Comparison of ENCODE assay signal across 8 cellular contexts in the genomic region with DNA sequence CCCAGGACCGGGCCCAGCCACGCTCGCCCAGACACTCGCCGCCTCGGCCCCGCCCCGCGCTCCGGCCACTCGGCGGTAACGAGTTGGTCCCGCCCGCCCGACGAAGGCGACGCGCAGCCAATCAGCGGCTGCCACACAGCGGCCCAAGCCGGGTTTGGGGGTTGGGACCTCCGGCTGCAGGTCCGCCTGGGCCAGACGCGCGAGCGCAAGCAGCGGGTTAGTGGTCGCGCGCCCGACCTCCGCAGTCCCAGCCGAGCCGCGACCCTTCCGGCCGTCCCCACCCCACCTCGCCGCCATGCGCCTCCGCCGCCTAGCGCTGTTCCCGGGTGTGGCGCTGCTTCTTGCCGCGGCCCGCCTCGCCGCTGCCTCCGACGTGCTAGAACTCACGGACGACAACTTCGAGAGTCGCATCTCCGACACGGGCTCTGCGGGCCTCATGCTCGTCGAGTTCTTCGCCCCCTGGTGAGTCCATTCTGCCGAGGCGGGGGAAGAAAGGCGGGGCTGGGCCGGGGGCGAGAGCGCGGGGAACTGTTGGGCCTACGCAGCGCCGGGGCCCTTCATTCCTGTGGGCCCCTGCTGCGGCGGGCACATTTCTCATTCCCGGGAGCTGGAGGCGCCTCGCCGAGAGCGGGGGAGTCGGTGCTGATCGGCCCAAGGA. TPM values are rescaled to one million over a fixed set of nuclear protein-coding genes. Genes with fewer than 3 reads are reported as not detected.
DNase-seq lines count a peak whose midpoint lies in the region; ATAC-seq and TF ChIP-seq lines count a peak whose summit lies in the region.
"Not testable (repeated sequence)": the region's sequence is repeated elsewhere in the genome, so short reads cannot be mapped to it uniquely, and the experiment has no call there.

PDIA3 (plus strand) TSS at position 194 of the 658 bp plus-strand sequence; CDS start at position 296, 102 bp downstream.

- not testable (repeated sequence) for TF ChIP-seq CTCF in AG09319 (IDR thresholded peaks at IDR 0.05; ENCODE audit: low read depth, low read length)

- ATAC-seq in GM19035 (IDR thresholded peaks at IDR 0.05; ENCODE audit: unreplicated experiment), result peak; percentile 72
- ATAC-seq in HG03280 (IDR thresholded peaks at IDR 0.05; ENCODE audit: unreplicated experiment), result peak; percentile 79

- peak; percentile 70 for DNase-seq in AG09319 (ENCODE audit: extremely low read depth, low read depth)
- peak; percentile 84 for DNase-seq in NCI-H460 (ENCODE audit: extremely low read depth, low read depth)
- peak; percentile 72 to 85 for DNase-seq in activated CD4-positive, alpha-beta T cell treated with anti-CD3 and anti-CD28 coated beads for 24 hours (ENCODE audit: low read depth in 2 of 2)
- DNase-seq in cerebellar nuclear complex (lab: John Stamatoyannopoulos, UW), result peak; percentile 18 to 69
- peak; percentile 98 for DNase-seq in islet precursor cell
- DNase-seq in stimulated activated CD4-positive, alpha-beta T cell treated with anti-CD3 and anti-CD28 coated beads, Interleukin-12 subunit alpha, Interleukin-12 subunit beta, amount 100 ng/mL, for 24 hours (ENCODE audit: low read depth in 2 of 2), result peak; percentile 78 to 90

RNA-seq across cellular contexts. Expression of gene PDIA3, which starts in this region (rescaled TPM):
- total RNA-seq in NCI-H460 (2014; rRNA removed; shearing (Covaris generic)), result 290 and 370 TPM in 2 replicates
- 289 and 353 TPM in 2 replicates for polyA plus RNA-seq in NCI-H460 (2014; cell fraction: nucleus; rRNA removed)

Comparison
In these comparisons a context has a peak if more than half of its experiments do, and no peak if none do; other contexts are left out.
1. Peak in every context shown above with its lines: DNase-seq and ATAC-seq.
2. DNase-seq: peak in every context shown above with its lines; median percentile 98 in islet precursor cell; 84 in NCI-H460; 84 in stimulated activated CD4-positive, alpha-beta T cell treated with anti-CD3 and anti-CD28 coated beads, Interleukin-12 subunit alpha, Interleukin-12 subunit beta, amount 100 ng/mL, for 24 hours; 78 in activated CD4-positive, alpha-beta T cell treated with anti-CD3 and anti-CD28 coated beads for 24 hours; 70 in AG09319; 44 in cerebellar nuclear complex.